Comparison of ENCODE assay signal across 9 cellular contexts in the genomic region with DNA sequence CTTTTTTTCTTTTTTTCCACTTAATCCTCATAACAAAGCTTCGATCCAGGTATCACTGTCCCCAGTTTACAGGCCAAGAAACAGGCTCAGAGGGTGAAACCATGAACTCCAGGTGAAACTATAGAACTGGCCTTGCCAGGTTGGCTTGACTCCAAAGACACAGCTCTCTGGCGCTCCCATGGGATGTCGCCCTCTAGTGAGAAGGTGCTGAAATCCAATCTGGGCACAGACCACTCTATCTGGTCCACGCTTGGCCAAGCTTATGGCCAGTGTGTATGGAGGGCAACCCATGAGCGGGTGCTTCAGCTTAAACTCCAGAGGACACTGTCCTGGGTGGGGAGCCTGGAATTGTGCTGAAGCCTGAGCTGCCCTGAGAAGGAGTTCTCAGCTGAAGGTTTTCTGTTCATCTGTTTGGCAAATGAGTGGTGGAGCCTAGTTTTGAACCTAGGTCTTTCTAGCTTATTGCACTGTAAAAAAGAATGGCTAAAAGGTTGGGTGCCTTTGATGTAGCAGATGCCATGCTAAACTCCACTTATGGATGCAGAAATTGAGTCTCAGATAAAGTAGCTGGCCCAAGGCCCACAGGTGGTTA.
DNase-seq lines count a peak whose midpoint lies in the region; ATAC-seq and TF ChIP-seq lines count a peak whose summit lies in the region.
"Had no signal": no experiment of that assay in that cellular context is flagged by ENCODE, and none has a peak within 500 bp of the region (broad histone marks: within the 10 kb centered on the region; RNA-seq: fewer than 3 reads in every experiment).

No MANE protein-coding gene starts in this region.

- H3K9ac ChIP-seq in neural progenitor cell = no peak overlapping the region

- no peak overlapping the region for H3K4me2 ChIP-seq in neural progenitor cell

- 49 to 51% methylated on average over 3 to 5 of the region's 5 CpGs for WGBS in body of pancreas, 2 donors

- H3K9me3 ChIP-seq in body of pancreas (no peaks in the 10 kb centered on the region), neural progenitor cell (ENCODE audit: low read depth) (no peaks in the 10 kb centered on the region), ascending aorta (no peaks in the 10 kb centered on the region)

- H3K27me3 ChIP-seq in body of pancreas = no peaks in the 10 kb centered on the region
- H3K27me3 ChIP-seq in neural progenitor cell = no peaks in the 10 kb centered on the region
- no peaks in the 10 kb centered on the region for H3K27me3 ChIP-seq in ascending aorta

- intact Hi-C loops in body of pancreas (cut with DNase I) = no loop called here
- intact Hi-C loops in ascending aorta (cut with DNase I) = no loop called here

- H3K27ac ChIP-seq in body of pancreas (peak overlapping the region in 2 of 4 donors; percentile 11 to 42), neural progenitor cell (no peak overlapping the region), ascending aorta (no peak overlapping the region)
- H3K27ac ChIP-seq: skin epidermis had no signal

- peaks cover 21% of the 10 kb centered on the region for H3K4me1 Mint-ChIP-seq in neural progenitor cell
- peaks cover 30% of the 10 kb centered on the region for H3K4me1 Mint-ChIP-seq in stimulated activated memory B cell treated with anti-CD40 and anti-IgM and Interleukin-4, amounts not matched to agents 10 μg/mL and 1 μg/mL and 100 μg/mL, for 72 hours

- no peak overlapping the region for H3K27ac Mint-ChIP-seq in neural progenitor cell
- H3K27ac Mint-ChIP-seq in stimulated activated memory B cell treated with anti-CD40 and anti-IgM and Interleukin-4, amounts not matched to agents 10 μg/mL and 1 μg/mL and 100 μg/mL, for 72 hours = no peak overlapping the region

- H3K4me3 ChIP-seq in body of pancreas (no peak overlapping the region), neural progenitor cell (no peak overlapping the region), ascending aorta (no peak overlapping the region)
- H3K4me3 ChIP-seq: skin epidermis had no signal

- peaks cover 20% of the 10 kb centered on the region for H3F3A ChIP-seq in neural progenitor cell (ENCODE audit: low read depth)

- H3K4me1 ChIP-seq in body of pancreas (peaks cover 25% of the 10 kb centered on the region), neural progenitor cell (peaks cover 27% of the 10 kb centered on the region), ascending aorta (no peaks in the 10 kb centered on the region)

- H3K36me3 ChIP-seq in body of pancreas (replicated peaks in 1 of 2; ENCODE audit: insufficient read depth in 1 of 2, low read depth in 2 of 2) (no peaks in the 10 kb centered on the region), neural progenitor cell (no peaks in the 10 kb centered on the region), ascending aorta (no peaks in the 10 kb centered on the region)

- H2AFZ ChIP-seq in neural progenitor cell (replicated peaks) = no peak overlapping the region

- no peak overlapping the region for H3K4me3 Mint-ChIP-seq in neural progenitor cell
- H3K4me3 Mint-ChIP-seq in stimulated activated memory B cell treated with anti-CD40 and anti-IgM and Interleukin-4, amounts not matched to agents 10 μg/mL and 1 μg/mL and 100 μg/mL, for 72 hours = no peak overlapping the region

- H4K20me1 ChIP-seq in neural progenitor cell (ENCODE audit: low read depth) = peaks cover 3% of the 10 kb centered on the region

- peak; percentile 11 to 32 for DNase-seq in NCI-H2081 (lab: John Stamatoyannopoulos, UW)
- no peak for DNase-seq in NCI-H2081 treated with DMSO at 0.1 percent for 48 hours (lab: John Stamatoyannopoulos, UW)
- DNase-seq in LHCN-M2 (ENCODE audit: low read depth) = peak; percentile 26
- peak; percentile 77 to 88 (median 85) for DNase-seq in body of pancreas
- DNase-seq in neural progenitor cell (ENCODE audit: low spot score) = peak; percentile 46
- no peak for DNase-seq in anterior cingulate cortex (lab: John Stamatoyannopoulos, UW)
- DNase-seq in ascending aorta (ENCODE audit: low spot score in 2 of 2) = no peak

- peaks cover 6% of the 10 kb centered on the region for H3K9me3 Mint-ChIP-seq in neural progenitor cell
- no peaks in the 10 kb centered on the region for H3K9me3 Mint-ChIP-seq in stimulated activated memory B cell treated with anti-CD40 and anti-IgM and Interleukin-4, amounts not matched to agents 10 μg/mL and 1 μg/mL and 100 μg/mL, for 72 hours

- no peak for TF ChIP-seq POLR2A in body of pancreas (IDR thresholded peaks at IDR 0.05)

- peaks cover 2% of the 10 kb centered on the region for H3K27me3 Mint-ChIP-seq in neural progenitor cell (ENCODE audit: insufficient read depth, low read depth)
- H3K27me3 Mint-ChIP-seq in stimulated activated memory B cell treated with anti-CD40 and anti-IgM and Interleukin-4, amounts not matched to agents 10 μg/mL and 1 μg/mL and 100 μg/mL, for 72 hours = no peaks in the 10 kb centered on the region

- no peaks in the 10 kb centered on the region for H3K79me2 ChIP-seq in neural progenitor cell (ENCODE audit: low read depth)

- peaks cover 25% of the 10 kb centered on the region for H3K36me3 Mint-ChIP-seq in neural progenitor cell
- peaks cover 93% of the 10 kb centered on the region for H3K36me3 Mint-ChIP-seq in stimulated activated memory B cell treated with anti-CD40 and anti-IgM and Interleukin-4, amounts not matched to agents 10 μg/mL and 1 μg/mL and 100 μg/mL, for 72 hours

- ATAC-seq in body of pancreas = peak; percentile 43
- no peak for ATAC-seq in stimulated activated memory B cell treated with anti-CD40 and anti-IgM and Interleukin-4, amounts not matched to agents 10 μg/mL and 1 μg/mL and 100 μg/mL, for 72 hours

- TF ChIP-seq CTCF in body of pancreas (IDR thresholded peaks at IDR 0.05) = peak; percentile 53 to 66 (median 62)
- peak; percentile 67 for TF ChIP-seq CTCF in neural progenitor cell (IDR thresholded peaks at IDR 0.05)
- TF ChIP-seq CTCF in ascending aorta (IDR thresholded peaks at IDR 0.05) = peak in 1 of 3 experiments; percentile 8

Comparison
In these comparisons a context has a peak if more than half of its experiments do, and no peak if none do; other contexts are left out.
1. DNase-seq: peak in NCI-H2081 (2 of 2), LHCN-M2 (single experiment), body of pancreas (4 of 4) and neural progenitor cell (single experiment); none in NCI-H2081 treated with DMSO at 0.1 percent for 48 hours (single experiment), anterior cingulate cortex (0 of 58) and ascending aorta (0 of 2).